Comparison of ENCODE assay signal across 8 cellular contexts in the genomic region with DNA sequence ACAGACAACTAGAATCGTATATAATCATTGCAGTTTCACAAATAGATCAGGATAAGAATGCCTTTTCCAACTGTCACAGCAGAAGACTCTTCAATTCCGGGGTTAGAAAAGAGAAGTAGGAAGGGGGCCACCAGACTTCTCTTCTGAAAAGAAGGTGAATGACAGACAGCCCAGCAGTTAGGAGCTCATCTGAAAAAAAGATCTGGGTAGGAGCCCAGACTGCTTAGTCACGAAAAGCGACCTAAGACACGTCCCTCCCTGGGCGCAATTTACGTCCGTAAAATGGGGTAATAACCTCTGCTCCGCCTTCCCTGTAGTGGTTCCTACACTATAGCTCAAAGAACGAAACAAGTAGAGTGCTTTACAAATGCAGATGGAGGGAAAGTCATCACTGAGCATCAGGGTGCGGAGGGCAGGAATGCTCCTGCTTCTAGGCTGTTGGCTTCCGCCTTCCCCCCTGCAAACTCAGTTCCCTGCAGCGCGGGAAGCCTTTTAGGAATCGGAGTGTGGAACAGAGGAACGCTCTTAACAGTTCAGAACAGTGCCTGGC.
DNase-seq lines count a peak whose midpoint lies in the region; ATAC-seq and TF ChIP-seq lines count a peak whose summit lies in the region.

No MANE protein-coding gene starts in this region.

- peaks cover 19% of the 10 kb centered on the region for H3K36me3 ChIP-seq in effector memory CD4-positive, alpha-beta T cell (ENCODE audit: control insufficient read depth, insufficient read depth, low read length)
- peaks cover 14 to 16% of the 10 kb centered on the region in 2 donors for H3K36me3 ChIP-seq in muscle layer of duodenum (ENCODE audit: control insufficient read depth in 1 of 2, insufficient read depth in 2 of 2, low read length in 2 of 2)

- no peaks in the 10 kb centered on the region for H3K27me3 ChIP-seq in effector memory CD4-positive, alpha-beta T cell (replicated peaks; ENCODE audit: control insufficient read depth, insufficient read depth, low read length, poor library complexity, severe bottlenecking)
- no peaks in the 10 kb centered on the region for H3K27me3 ChIP-seq in muscle layer of duodenum (ENCODE audit: low read depth, low read length)

- peak overlapping the region; percentile 70 for H3K4me3 ChIP-seq in WI38 (ENCODE audit: low read depth, low read length)
- peak overlapping the region; percentile 92 for H3K4me3 ChIP-seq in effector memory CD4-positive, alpha-beta T cell (ENCODE audit: insufficient read depth, low read depth, low read length, poor library complexity, severe bottlenecking)
- H3K4me3 ChIP-seq in muscle layer of duodenum (ENCODE audit: low read depth in 1 of 2, low read length in 2 of 2): peak overlapping the region; percentile 91 to 100

- in situ Hi-C loops in GM13977 (cut with MboI; ENCODE audit: low pct_unique_long_range_greater_than_20kb, low sequenced_read_pairs, unreplicated experiment): no loop called here

- peak; percentile 38 for ATAC-seq in HG02870 (IDR thresholded peaks at IDR 0.05; ENCODE audit: unreplicated experiment)

- peaks cover 14% of the 10 kb centered on the region for H3K4me1 ChIP-seq in effector memory CD4-positive, alpha-beta T cell (ENCODE audit: control insufficient read depth, insufficient read depth, low read length, poor library complexity, severe bottlenecking)
- H3K4me1 ChIP-seq in muscle layer of duodenum (ENCODE audit: control insufficient read depth in 1 of 2, insufficient read depth in 2 of 2, low read length in 2 of 2): peaks cover 3 to 23% of the 10 kb centered on the region in 2 donors

- H3K9me3 ChIP-seq in effector memory CD4-positive, alpha-beta T cell (ENCODE audit: control insufficient read depth, low read length): no peaks in the 10 kb centered on the region
- H3K9me3 ChIP-seq in muscle layer of duodenum (ENCODE audit: control insufficient read depth in 1 of 2, low read length in 2 of 2): no peaks in the 10 kb centered on the region

- H3K27ac ChIP-seq in 22Rv1 (peak overlapping the region; percentile 86), muscle layer of duodenum (ENCODE audit: low read length) (peak overlapping the region; percentile 6)
- peak overlapping the region; percentile 98 for H3K27ac ChIP-seq in effector memory CD4-positive, alpha-beta T cell (ENCODE audit: insufficient read depth, low read length, poor library complexity, severe bottlenecking)

- DNase-seq in GM13977 (ENCODE audit: low spot score) (peak; percentile 66), NCI-H2081 (lab: John Stamatoyannopoulos, UW) (peak; percentile 42 to 64), stromal cell of bone marrow (ENCODE audit: low read depth) (peak; percentile 70)
- peak; percentile 21 to 44 (median 43) for DNase-seq in effector memory CD4-positive, alpha-beta T cell

- TF ChIP-seq CTCF in 22Rv1 (IDR thresholded peaks at IDR 0.05) (no peak), GM13977 (IDR thresholded peaks at IDR 0.05; ENCODE audit: extremely low read depth, insufficient read depth, missing control alignments) (no peak), WI38 (IDR thresholded peaks at IDR 0.05; ENCODE audit: low read depth, low read length) (no peak)

Comparison
In these comparisons a context has a peak if more than half of its experiments do, and no peak if none do; other contexts are left out.
1. Peak in every context shown above with its lines: DNase-seq, ATAC-seq, H3K4me3 ChIP-seq and H3K27ac ChIP-seq.
2. H3K27ac ChIP-seq: peak in every context shown above with its lines; median percentile 98 in effector memory CD4-positive, alpha-beta T cell; 86 in 22Rv1; 6 in muscle layer of duodenum.